ENCODE assay signal across 1 cellular context in genomic region chr4:54852602-54853001, GRCh38.
TF ChIP-seq lines count a peak whose summit lies in the region.

No MANE protein-coding gene starts in this region.

TF ChIP-seq in GM23338, 12 proteins besides CTCF, POLR2A, EP300 and RAD21 (continued from another document):
- TF ChIP-seq, protein P1, sequence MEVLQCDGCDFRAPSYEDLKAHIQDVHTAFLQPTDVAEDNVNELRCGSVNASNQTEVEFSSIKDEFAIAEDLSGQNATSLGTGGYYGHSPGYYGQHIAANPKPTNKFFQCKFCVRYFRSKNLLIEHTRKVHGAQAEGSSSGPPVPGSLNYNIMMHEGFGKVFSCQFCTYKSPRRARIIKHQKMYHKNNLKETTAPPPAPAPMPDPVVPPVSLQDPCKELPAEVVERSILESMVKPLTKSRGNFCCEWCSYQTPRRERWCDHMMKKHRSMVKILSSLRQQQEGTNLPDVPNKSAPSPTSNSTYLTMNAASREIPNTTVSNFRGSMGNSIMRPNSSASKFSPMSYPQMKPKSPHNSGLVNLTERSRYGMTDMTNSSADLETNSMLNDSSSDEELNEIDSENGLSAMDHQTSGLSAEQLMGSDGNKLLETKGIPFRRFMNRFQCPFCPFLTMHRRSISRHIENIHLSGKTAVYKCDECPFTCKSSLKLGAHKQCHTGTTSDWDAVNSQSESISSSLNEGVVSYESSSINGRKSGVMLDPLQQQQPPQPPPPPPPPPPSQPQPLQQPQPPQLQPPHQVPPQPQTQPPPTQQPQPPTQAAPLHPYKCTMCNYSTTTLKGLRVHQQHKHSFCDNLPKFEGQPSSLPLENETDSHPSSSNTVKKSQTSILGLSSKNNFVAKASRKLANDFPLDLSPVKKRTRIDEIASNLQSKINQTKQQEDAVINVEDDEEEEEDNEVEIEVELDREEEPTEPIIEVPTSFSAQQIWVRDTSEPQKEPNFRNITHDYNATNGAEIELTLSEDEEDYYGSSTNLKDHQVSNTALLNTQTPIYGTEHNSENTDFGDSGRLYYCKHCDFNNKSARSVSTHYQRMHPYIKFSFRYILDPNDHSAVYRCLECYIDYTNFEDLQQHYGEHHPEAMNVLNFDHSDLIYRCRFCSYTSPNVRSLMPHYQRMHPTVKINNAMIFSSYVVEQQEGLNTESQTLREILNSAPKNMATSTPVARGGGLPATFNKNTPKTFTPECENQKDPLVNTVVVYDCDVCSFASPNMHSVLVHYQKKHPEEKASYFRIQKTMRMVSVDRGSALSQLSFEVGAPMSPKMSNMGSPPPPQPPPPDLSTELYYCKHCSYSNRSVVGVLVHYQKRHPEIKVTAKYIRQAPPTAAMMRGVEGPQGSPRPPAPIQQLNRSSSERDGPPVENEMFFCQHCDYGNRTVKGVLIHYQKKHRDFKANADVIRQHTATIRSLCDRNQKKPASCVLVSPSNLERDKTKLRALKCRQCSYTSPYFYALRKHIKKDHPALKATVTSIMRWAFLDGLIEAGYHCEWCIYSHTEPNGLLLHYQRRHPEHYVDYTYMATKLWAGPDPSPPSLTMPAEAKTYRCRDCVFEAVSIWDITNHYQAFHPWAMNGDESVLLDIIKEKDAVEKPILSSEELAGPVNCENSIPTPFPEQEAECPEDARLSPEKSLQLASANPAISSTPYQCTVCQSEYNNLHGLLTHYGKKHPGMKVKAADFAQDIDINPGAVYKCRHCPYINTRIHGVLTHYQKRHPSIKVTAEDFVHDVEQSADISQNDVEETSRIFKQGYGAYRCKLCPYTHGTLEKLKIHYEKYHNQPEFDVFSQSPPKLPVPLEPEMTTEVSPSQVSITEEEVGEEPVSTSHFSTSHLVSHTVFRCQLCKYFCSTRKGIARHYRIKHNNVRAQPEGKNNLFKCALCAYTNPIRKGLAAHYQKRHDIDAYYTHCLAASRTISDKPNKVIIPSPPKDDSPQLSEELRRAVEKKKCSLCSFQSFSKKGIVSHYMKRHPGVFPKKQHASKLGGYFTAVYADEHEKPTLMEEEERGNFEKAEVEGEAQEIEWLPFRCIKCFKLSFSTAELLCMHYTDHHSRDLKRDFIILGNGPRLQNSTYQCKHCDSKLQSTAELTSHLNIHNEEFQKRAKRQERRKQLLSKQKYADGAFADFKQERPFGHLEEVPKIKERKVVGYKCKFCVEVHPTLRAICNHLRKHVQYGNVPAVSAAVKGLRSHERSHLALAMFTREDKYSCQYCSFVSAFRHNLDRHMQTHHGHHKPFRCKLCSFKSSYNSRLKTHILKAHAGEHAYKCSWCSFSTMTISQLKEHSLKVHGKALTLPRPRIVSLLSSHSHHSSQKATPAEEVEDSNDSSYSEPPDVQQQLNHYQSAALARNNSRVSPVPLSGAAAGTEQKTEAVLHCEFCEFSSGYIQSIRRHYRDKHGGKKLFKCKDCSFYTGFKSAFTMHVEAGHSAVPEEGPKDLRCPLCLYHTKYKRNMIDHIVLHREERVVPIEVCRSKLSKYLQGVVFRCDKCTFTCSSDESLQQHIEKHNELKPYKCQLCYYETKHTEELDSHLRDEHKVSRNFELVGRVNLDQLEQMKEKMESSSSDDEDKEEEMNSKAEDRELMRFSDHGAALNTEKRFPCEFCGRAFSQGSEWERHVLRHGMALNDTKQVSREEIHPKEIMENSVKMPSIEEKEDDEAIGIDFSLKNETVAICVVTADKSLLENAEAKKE (CRISPR knock-in tag; IDR thresholded peaks at IDR 0.05): no peak
